ENCODE assay signal across 31 cellular contexts in genomic region chr5:121246971-121247370, GRCh38.
"Had no signal": no experiment of that assay in that cellular context is flagged by ENCODE, and none has a peak within 500 bp of the region (broad histone marks: within the 10 kb centered on the region; RNA-seq: fewer than 3 reads in every experiment).

No MANE protein-coding gene starts in this region.

- H3K27ac ChIP-seq: ascending aorta, cardiac muscle cell, SJSA1 had no signal

- H3K36me3 ChIP-seq: ascending aorta, cardiac muscle cell, SJSA1 had no signal

- H3K9ac ChIP-seq: SK-N-SH had no signal

- DNase-seq: activated CD4-positive, alpha-beta T cell treated with anti-CD3 and anti-CD28 coated beads, Interleukin-2, amount 10 ng/mL, durations not matched to agents 24 days and 14 days; activated CD4-positive, alpha-beta T cell treated with anti-CD3 and anti-CD28 coated beads, Interleukin-2, amount 50 U/mL, for 4 hours; activated CD8-positive, alpha-beta T cell treated with anti-CD3 and anti-CD28 coated beads for 36 hours; activated effector memory CD4-positive, alpha-beta T cell treated with anti-CD3 and anti-CD28 coated beads, Interleukin-2, amount 50 U/mL, for 16 hours; activated naive CD4-positive, alpha-beta T cell; activated naive CD8-positive, alpha-beta T cell treated with anti-CD3 and anti-CD28 coated beads, Interleukin-2, amount 10 ng/mL, durations not matched to agents 7 days and 5 days; activated T-cell treated with anti-CD3 and anti-CD28 coated beads, Interleukin-2, amount 50 U/mL, for 1 hour; activated T-cell treated with anti-CD3 and anti-CD28 coated beads, Interleukin-2, amount 50 U/mL, for 72 hours; amygdala; Karpas-422; KBM-7; NCI-H1105; NCI-H1417 treated with DMSO at 0.1 percent for 48 hours; NCI-H1694; NCI-H1930; NCI-H2081 treated with DMSO at 0.1 percent for 48 hours; NCI-H226; NCI-H446 treated with DMSO at 0.1 percent for 48 hours; NCI-H524; NCI-H69; NCI-H82; SHP77 treated with DMSO at 0.1 percent for 48 hours; SK-N-SH; T-helper 1 cell; T-helper 2 cell; T-helper 9 cell had no signal

- H3K27me3 ChIP-seq: ascending aorta, cardiac muscle cell, SJSA1 had no signal

- H3K4me1 ChIP-seq: ascending aorta, SJSA1 had no signal

- H3K4me2 ChIP-seq: SK-N-SH had no signal

- ATAC-seq: activated CD8-positive, alpha-beta T cell treated with anti-CD3 and anti-CD28 coated beads for 36 hours; activated T-cell treated with anti-CD3 and anti-CD28 coated beads, Interleukin-2, amount 50 U/mL, for 72 hours; activated T-helper 17 cell treated with anti-CD3 and anti-CD28 coated beads, Interleukin-2, amount 50 U/mL, for 72 hours; Panc1 had no signal

- H3K9me3 ChIP-seq: ascending aorta, SJSA1, SK-N-SH had no signal

- H3K4me3 ChIP-seq: ascending aorta, cardiac muscle cell, SJSA1 had no signal
